ENCODE assay signal across 30 cellular contexts in the genomic region with DNA sequence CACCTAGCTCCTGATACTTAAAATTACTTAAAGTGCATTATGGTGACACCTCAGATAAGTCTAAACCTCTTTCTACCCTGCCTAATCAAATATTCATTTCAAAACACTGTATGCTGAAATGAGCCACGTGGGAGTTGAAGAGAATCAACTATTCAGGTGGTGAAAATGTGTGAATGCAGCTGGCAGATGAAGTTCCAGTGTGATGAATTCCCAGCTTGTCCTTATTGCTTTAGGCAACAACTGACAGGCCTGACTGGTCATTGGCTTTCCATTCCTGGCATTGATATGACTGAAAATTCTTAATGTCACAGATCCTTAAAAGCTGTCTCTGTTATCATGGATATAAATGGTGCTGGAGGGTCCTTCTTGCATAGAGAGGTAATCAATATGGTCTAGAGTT.
"Had no signal": no experiment of that assay in that cellular context is flagged by ENCODE, and none has a peak within 500 bp of the region (broad histone marks: within the 10 kb centered on the region; RNA-seq: fewer than 3 reads in every experiment).

No MANE protein-coding gene starts in this region.

- H3K4me2 ChIP-seq: SK-N-SH had no signal

- H3K27ac Mint-ChIP-seq: activated CD4-positive, alpha-beta T cell treated with anti-CD3 and anti-CD28 coated beads, Interleukin-2, amount 10 ng/mL, durations not matched to agents 24 days and 14 days; activated CD8-positive, alpha-beta T cell treated with anti-CD3 and anti-CD28 coated beads for 36 hours; activated naive CD8-positive, alpha-beta T cell treated with anti-CD3 and anti-CD28 coated beads for 36 hours; activated T-cell treated with anti-CD3 and anti-CD28 coated beads, Interleukin-2, amount 50 U/mL, for 72 hours; activated T-helper 17 cell treated with anti-CD3 and anti-CD28 coated beads, Interleukin-2, amount 50 U/mL, for 72 hours; T-helper 1 cell treated with Interleukin-12 subunit alpha and Interleukin-12 subunit beta and Interleukin-4 antibody, amounts not matched to agents 30 μg/mL and 1 μg/mL, for 36 hours; T-helper 2 cell treated with Interferon-gamma antibody and Interleukin-4, amounts not matched to agents 5 μg/mL and 100 μg/mL, for 36 hours had no signal

- H3K36me3 ChIP-seq: brain microvascular endothelial cell, SJCRH30 had no signal

- H3K9me3 ChIP-seq: SJCRH30 had no signal

- H3K27ac ChIP-seq: brain microvascular endothelial cell, SJCRH30 had no signal

- H3K9me2 ChIP-seq: SK-N-SH had no signal

- H3K9ac ChIP-seq: SK-N-SH had no signal

- H3K4me3 ChIP-seq: SJCRH30 had no signal

- FAIRE-seq: TTC549 had no signal

- H3K4me1 ChIP-seq: SJCRH30 had no signal

- H3K9me3 Mint-ChIP-seq: activated CD4-positive, alpha-beta T cell treated with anti-CD3 and anti-CD28 coated beads, Interleukin-2, amount 10 ng/mL, durations not matched to agents 24 days and 14 days; activated CD8-positive, alpha-beta T cell treated with anti-CD3 and anti-CD28 coated beads for 36 hours; activated naive CD8-positive, alpha-beta T cell treated with anti-CD3 and anti-CD28 coated beads for 36 hours; activated T-cell treated with anti-CD3 and anti-CD28 coated beads, Interleukin-2, amount 50 U/mL, for 72 hours; activated T-helper 17 cell treated with anti-CD3 and anti-CD28 coated beads, Interleukin-2, amount 50 U/mL, for 72 hours; T-helper 1 cell treated with Interleukin-12 subunit alpha and Interleukin-12 subunit beta and Interleukin-4 antibody, amounts not matched to agents 30 μg/mL and 1 μg/mL, for 36 hours; T-helper 2 cell treated with Interferon-gamma antibody and Interleukin-4, amounts not matched to agents 5 μg/mL and 100 μg/mL, for 36 hours had no signal

- DNase-seq: activated CD4-positive, alpha-beta T cell treated with anti-CD3 and anti-CD28 coated beads, Interleukin-2, amount 10 ng/mL, durations not matched to agents 24 days and 14 days; activated CD4-positive, alpha-beta T cell treated with anti-CD3 and anti-CD28 coated beads, Interleukin-2, amount 50 U/mL, for 4 hours; activated CD8-positive, alpha-beta T cell treated with anti-CD3 and anti-CD28 coated beads for 36 hours; activated effector memory CD4-positive, alpha-beta T cell treated with anti-CD3 and anti-CD28 coated beads, Interleukin-2, amount 50 U/mL, for 16 hours; activated naive CD4-positive, alpha-beta T cell; activated naive CD4-positive, alpha-beta T cell treated with anti-CD3 and anti-CD28 coated beads, Interleukin-2, amount 50 U/mL, for 16 hours; activated naive CD8-positive, alpha-beta T cell treated with anti-CD3 and anti-CD28 coated beads for 36 hours; activated T-cell treated with anti-CD3 and anti-CD28 coated beads, Interleukin-2, amount 50 U/mL, for 1 hour; activated T-cell treated with anti-CD3 and anti-CD28 coated beads, Interleukin-2, amount 50 U/mL, for 72 hours; amniotic stem cell; aorta; brain microvascular endothelial cell; central memory CD4-positive, alpha-beta T cell; Karpas-422; KBM-7; NCI-H1105; NCI-H1417 treated with DMSO at 0.1 percent for 48 hours; NCI-H187 treated with DMSO at 0.1 percent for 48 hours; NCI-H2081; NCI-H345; NCI-H524 treated with DMSO at 0.1 percent for 48 hours; NCI-H748 treated with DMSO at 0.1 percent for 48 hours; NK-92 treated with Interleukin-12 subunit alpha and Interleukin-12 subunit beta, amount 100 ng/mL, for 24 hours; SHP77; SJCRH30; SK-N-SH had no signal

- H3K27me3 Mint-ChIP-seq: activated CD4-positive, alpha-beta T cell treated with anti-CD3 and anti-CD28 coated beads, Interleukin-2, amount 10 ng/mL, durations not matched to agents 24 days and 14 days; activated CD8-positive, alpha-beta T cell treated with anti-CD3 and anti-CD28 coated beads for 36 hours; activated naive CD8-positive, alpha-beta T cell treated with anti-CD3 and anti-CD28 coated beads for 36 hours; activated T-helper 17 cell treated with anti-CD3 and anti-CD28 coated beads, Interleukin-2, amount 50 U/mL, for 72 hours had no signal

- H3K4me3 Mint-ChIP-seq: activated CD4-positive, alpha-beta T cell treated with anti-CD3 and anti-CD28 coated beads, Interleukin-2, amount 10 ng/mL, durations not matched to agents 24 days and 14 days; activated CD8-positive, alpha-beta T cell treated with anti-CD3 and anti-CD28 coated beads for 36 hours; activated naive CD8-positive, alpha-beta T cell treated with anti-CD3 and anti-CD28 coated beads for 36 hours; activated T-cell treated with anti-CD3 and anti-CD28 coated beads, Interleukin-2, amount 50 U/mL, for 72 hours; activated T-helper 17 cell treated with anti-CD3 and anti-CD28 coated beads, Interleukin-2, amount 50 U/mL, for 72 hours; T-helper 1 cell treated with Interleukin-12 subunit alpha and Interleukin-12 subunit beta and Interleukin-4 antibody, amounts not matched to agents 30 μg/mL and 1 μg/mL, for 36 hours; T-helper 2 cell treated with Interferon-gamma antibody and Interleukin-4, amounts not matched to agents 5 μg/mL and 100 μg/mL, for 36 hours had no signal

- H3K27me3 ChIP-seq: brain microvascular endothelial cell, SJCRH30 had no signal

- ATAC-seq: activated CD8-positive, alpha-beta T cell treated with anti-CD3 and anti-CD28 coated beads for 36 hours; activated T-cell treated with anti-CD3 and anti-CD28 coated beads, Interleukin-2, amount 50 U/mL, for 72 hours; activated T-helper 17 cell treated with anti-CD3 and anti-CD28 coated beads, Interleukin-2, amount 50 U/mL, for 72 hours had no signal

- H3K4me1 Mint-ChIP-seq: activated CD4-positive, alpha-beta T cell treated with anti-CD3 and anti-CD28 coated beads, Interleukin-2, amount 10 ng/mL, durations not matched to agents 24 days and 14 days; activated naive CD8-positive, alpha-beta T cell treated with anti-CD3 and anti-CD28 coated beads for 36 hours; activated T-helper 17 cell treated with anti-CD3 and anti-CD28 coated beads, Interleukin-2, amount 50 U/mL, for 72 hours had no signal
